9 cellular contexts compared by ENCODE assay signal in genomic region chr6:125985522-125985921, GRCh38. TPM values are rescaled to one million over a fixed set of nuclear protein-coding genes. Genes with fewer than 3 reads are reported as not detected.
DNase-seq lines count a peak whose midpoint lies in the region; TF ChIP-seq lines count a peak whose summit lies in the region.
"Had no signal": no experiment of that assay in that cellular context is flagged by ENCODE, and none has a peak within 500 bp of the region (broad histone marks: within the 10 kb centered on the region; RNA-seq: fewer than 3 reads in every experiment).

No MANE protein-coding gene starts in this region.

- no peaks in the 10 kb centered on the region for H3K36me3 ChIP-seq in thyroid gland

- no peak for TF ChIP-seq POLR2A in thyroid gland (IDR thresholded peaks at IDR 0.05)

- no peaks in the 10 kb centered on the region for H3K9me3 Mint-ChIP-seq in activated naive CD4-positive, alpha-beta T cell treated with anti-CD3 and anti-CD28 coated beads, Interleukin-2, amount 10 ng/mL, durations not matched to agents 7 days and 5 days
- no peaks in the 10 kb centered on the region for H3K9me3 Mint-ChIP-seq in activated CD4-positive, alpha-beta memory T cell treated with anti-CD3 and anti-CD28 coated beads for 36 hours
- no peaks in the 10 kb centered on the region for H3K9me3 Mint-ChIP-seq in immature natural killer cell
- H3K9me3 Mint-ChIP-seq: activated T-helper 1 cell treated with anti-CD3 and anti-CD28 coated beads, Interleukin-12 subunit alpha, Interleukin-12 subunit beta, Interleukin-2, Interleukin-4 antibody, amounts not matched to agents 30 ng/mL and 10 ng/mL and 1 ng/mL, durations not matched to agents 14 hours and 24 hours and 36 hours had no signal

- H3K9me3 ChIP-seq in thyroid gland = no peaks in the 10 kb centered on the region

- H3K4me1 Mint-ChIP-seq in activated naive CD4-positive, alpha-beta T cell treated with anti-CD3 and anti-CD28 coated beads, Interleukin-2, amount 10 ng/mL, durations not matched to agents 7 days and 5 days = peaks cover 13% of the 10 kb centered on the region
- H3K4me1 Mint-ChIP-seq in activated CD4-positive, alpha-beta memory T cell treated with anti-CD3 and anti-CD28 coated beads for 36 hours (ENCODE audit: low read depth) = peaks cover 15% of the 10 kb centered on the region
- peaks cover 0 to 5% of the 10 kb centered on the region in 2 donors for H3K4me1 Mint-ChIP-seq in immature natural killer cell

- peak overlapping the region; percentile 45 to 82 (median 69) for H3K27ac ChIP-seq in thyroid gland

- intact Hi-C loops in activated CD4-positive, alpha-beta memory T cell treated with anti-CD3 and anti-CD28 coated beads for 36 hours (cut with micrococcal nuclease) = loop anchor here (5.0 kb wide), 2 partner anchors 683 to 1282 kb away; partner anchors contain the start of genes HDDC2 and RNF146
- intact Hi-C loops in thyroid gland (cut with DNase I) = no loop called here

- H3K27me3 ChIP-seq in thyroid gland = no peaks in the 10 kb centered on the region

- TF ChIP-seq CTCF in thyroid gland (IDR thresholded peaks at IDR 0.05) = no peak

- no peaks in the 10 kb centered on the region for H3K36me3 Mint-ChIP-seq in activated naive CD4-positive, alpha-beta T cell treated with anti-CD3 and anti-CD28 coated beads, Interleukin-2, amount 10 ng/mL, durations not matched to agents 7 days and 5 days
- no peaks in the 10 kb centered on the region for H3K36me3 Mint-ChIP-seq in activated CD4-positive, alpha-beta memory T cell treated with anti-CD3 and anti-CD28 coated beads for 36 hours
- H3K36me3 Mint-ChIP-seq in immature natural killer cell = no peaks in the 10 kb centered on the region

- CTCF ChIA-PET in activated naive CD4-positive, alpha-beta T cell treated with anti-CD3 and anti-CD28 coated beads, Interleukin-2, amount 10 ng/mL, durations not matched to agents 7 days and 5 days (lab: Charles Lee) = interaction anchor here (1.0 to 2.8 kb wide), 5 partner anchors 11 to 194 kb away, joined by 3 to 20 read pairs (median 5); partner anchors contain the start of genes HINT3 and NCOA7
- CTCF ChIA-PET in activated CD4-positive, alpha-beta memory T cell treated with anti-CD3 and anti-CD28 coated beads for 36 hours (lab: Charles Lee) = interaction anchor here (1.0 to 3.9 kb wide), 7 partner anchors 10 to 204 kb away, joined by 3 to 30 read pairs (median 8); partner anchors contain the start of genes HINT3 and NCOA7

- POLR2A ChIA-PET in activated CD4-positive, alpha-beta memory T cell treated with anti-CD3 and anti-CD28 coated beads for 36 hours (lab: Charles Lee) = interaction anchor here (1.6 to 2.8 kb wide), 3 partner anchors 14 to 204 kb away, joined by 6 to 25 read pairs (median 25); partner anchors contain the start of gene NCOA7

- no peak overlapping the region for H3K27ac Mint-ChIP-seq in activated naive CD4-positive, alpha-beta T cell treated with anti-CD3 and anti-CD28 coated beads, Interleukin-2, amount 10 ng/mL, durations not matched to agents 7 days and 5 days
- H3K27ac Mint-ChIP-seq in activated CD4-positive, alpha-beta memory T cell treated with anti-CD3 and anti-CD28 coated beads for 36 hours = no peak overlapping the region
- H3K27ac Mint-ChIP-seq in immature natural killer cell = no peak overlapping the region
- H3K27ac Mint-ChIP-seq: activated T-helper 1 cell treated with anti-CD3 and anti-CD28 coated beads, Interleukin-12 subunit alpha, Interleukin-12 subunit beta, Interleukin-2, Interleukin-4 antibody, amounts not matched to agents 30 ng/mL and 10 ng/mL and 1 ng/mL, durations not matched to agents 14 hours and 24 hours and 36 hours had no signal

- peak overlapping the region in 1 of 3 donors; percentile 66 for H3K4me3 ChIP-seq in thyroid gland (replicated peaks in 1 of 3)

- peak overlapping the region; percentile 35 for H3K4me3 Mint-ChIP-seq in activated naive CD4-positive, alpha-beta T cell treated with anti-CD3 and anti-CD28 coated beads, Interleukin-2, amount 10 ng/mL, durations not matched to agents 7 days and 5 days
- H3K4me3 Mint-ChIP-seq in activated CD4-positive, alpha-beta memory T cell treated with anti-CD3 and anti-CD28 coated beads for 36 hours = peak overlapping the region; percentile 9
- peak overlapping the region in 4 of 5 donors; percentile 3 to 42 (median 29) for H3K4me3 Mint-ChIP-seq in immature natural killer cell
- H3K4me3 Mint-ChIP-seq: activated T-helper 1 cell treated with anti-CD3 and anti-CD28 coated beads, Interleukin-12 subunit alpha, Interleukin-12 subunit beta, Interleukin-2, Interleukin-4 antibody, amounts not matched to agents 30 ng/mL and 10 ng/mL and 1 ng/mL, durations not matched to agents 14 hours and 24 hours and 36 hours had no signal

- WGBS in thyroid gland, 2 donors = 85 to 92% methylated on average over 4 of the region's 4 CpGs

- H3K4me1 ChIP-seq in thyroid gland = peaks cover 6 to 20% of the 10 kb centered on the region in 2 donors

- H3K27me3 Mint-ChIP-seq in activated naive CD4-positive, alpha-beta T cell treated with anti-CD3 and anti-CD28 coated beads, Interleukin-2, amount 10 ng/mL, durations not matched to agents 7 days and 5 days = no peaks in the 10 kb centered on the region
- H3K27me3 Mint-ChIP-seq in activated CD4-positive, alpha-beta memory T cell treated with anti-CD3 and anti-CD28 coated beads for 36 hours = no peaks in the 10 kb centered on the region
- H3K27me3 Mint-ChIP-seq in immature natural killer cell (ENCODE audit: low read depth in 3 of 3) = no peaks in the 10 kb centered on the region

- DNase-seq in activated naive CD4-positive, alpha-beta T cell treated with anti-CD3 and anti-CD28 coated beads, Interleukin-2, amount 10 ng/mL, durations not matched to agents 7 days and 5 days = no peak
- DNase-seq in activated naive CD4-positive, alpha-beta T cell (lab: John Stamatoyannopoulos, UW) = no peak
- no peak for DNase-seq in activated CD4-positive, alpha-beta memory T cell treated with anti-CD3 and anti-CD28 coated beads for 36 hours
- no peak for DNase-seq in immature natural killer cell
- no peak for DNase-seq in thyroid gland
- no peak for DNase-seq in putamen (ENCODE audit: low spot score)
- DNase-seq in central memory CD4-positive, alpha-beta T cell = no peak
- no peak for DNase-seq in GM03348 (ENCODE audit: low spot score)

RNA-seq across cellular contexts. Expression of gene TRMT11, which starts 0.8 kb away (rescaled TPM):
- 10 to 100 TPM; 42.8 to 46.9 TPM for total RNA-seq in activated CD4-positive, alpha-beta memory T cell treated with anti-CD3 and anti-CD28 coated beads for 36 hours
- 1 to 10 TPM; 3.0 to 6.0 (median 4.2) TPM for polyA plus RNA-seq in immature natural killer cell
- 10 to 100 TPM; 27.6 to 45.3 (median 36.4) TPM for total RNA-seq in thyroid gland

RNA-seq across cellular contexts. Expression of gene HINT3, which starts 29.0 kb away (rescaled TPM):
- total RNA-seq in activated CD4-positive, alpha-beta memory T cell treated with anti-CD3 and anti-CD28 coated beads for 36 hours = 1 to 10 TPM; 9.6 to 9.8 TPM
- polyA plus RNA-seq in immature natural killer cell = 10 to 100 TPM in 1 of 3 donors, 1 to 10 TPM in 2; 3.7 to 10.3 (median 6.6) TPM
- total RNA-seq in thyroid gland = 10 to 100 TPM; 21.5 to 32.5 (median 26.3) TPM
